9 cellular contexts compared by ENCODE assay signal in the genomic region with DNA sequence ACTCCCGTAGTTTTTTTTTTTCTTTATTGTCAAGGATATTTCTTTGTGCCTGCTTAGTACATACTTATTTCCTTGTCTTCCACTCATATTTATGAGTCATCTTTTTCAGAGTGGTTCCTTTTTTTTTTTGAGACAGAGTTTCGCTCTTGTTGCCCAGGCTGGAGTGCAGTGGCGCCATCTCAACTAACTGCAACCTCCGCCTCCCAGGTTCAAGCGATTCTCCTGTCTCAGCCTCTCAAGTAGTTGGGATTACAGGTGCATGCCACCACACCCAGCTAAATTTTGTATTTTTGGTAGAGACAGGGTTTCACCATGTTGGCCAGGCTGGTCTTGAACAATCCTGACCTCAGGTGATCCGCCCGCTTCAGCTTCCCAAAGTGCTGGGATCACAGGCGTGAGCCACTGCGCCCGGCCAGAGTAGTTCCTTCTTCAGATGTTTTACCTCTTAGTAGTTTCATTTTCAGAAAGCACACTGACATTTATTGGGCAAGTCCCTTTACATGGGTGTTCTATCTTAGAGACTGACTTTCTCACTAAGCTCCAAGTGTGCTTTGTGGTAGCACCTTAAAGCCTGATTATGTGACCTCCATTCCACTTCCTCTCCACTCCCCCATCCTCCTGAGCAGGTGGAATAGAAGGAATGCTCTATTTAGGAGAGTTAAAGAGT. TPM values are rescaled to one million over a fixed set of nuclear protein-coding genes. Genes with fewer than 3 reads are reported as not detected.
A peak's percentile ranks its signal among the peaks of the same experiment; 100 is the strongest.
DNase-seq lines count a peak whose midpoint lies in the region; ATAC-seq and TF ChIP-seq lines count a peak whose summit lies in the region.
"Not testable (repeated sequence)": the region's sequence is repeated elsewhere in the genome, so short reads cannot be mapped to it uniquely, and the experiment has no call there.
"Had no signal": no experiment of that assay in that cellular context is flagged by ENCODE, and none has a peak within 500 bp of the region (broad histone marks: within the 10 kb centered on the region; RNA-seq: fewer than 3 reads in every experiment).

No MANE protein-coding gene starts in this region.

- not testable (repeated sequence) for H3K9me3 Mint-ChIP-seq in endodermal cell

- WGBS in endodermal cell (ENCODE audit: insufficient coverage in 1 of 2, insufficient read length in 1 of 2), 2 experiments: 94 to 98% methylated on average over 9 to 10 of the region's 10 CpGs
- WGBS in upper lobe of left lung, 2 donors: 50 to 61% methylated on average over 10 of the region's 10 CpGs

- H3K36me3 Mint-ChIP-seq in endodermal cell (ENCODE audit: low read depth): not testable (repeated sequence)

- ATAC-seq in GM18858 (IDR thresholded peaks at IDR 0.05; ENCODE audit: unreplicated experiment) (peak; percentile 35), GM21786 (IDR thresholded peaks at IDR 0.05; ENCODE audit: unreplicated experiment) (peak; percentile 50), HG03520 (IDR thresholded peaks at IDR 0.05; ENCODE audit: unreplicated experiment) (peak; percentile 36), upper lobe of left lung (ENCODE audit: low FRiP score in 2 of 2) (peak; percentile 50 to 78)

- TF ChIP-seq CTCF in endodermal cell (conservative IDR thresholded peaks at IDR 0.05); upper lobe of left lung (IDR thresholded peaks at IDR 0.05): not testable (repeated sequence)

- H3K4me1 ChIP-seq in endodermal cell (ENCODE audit: control insufficient read depth, insufficient read depth, low read length); rectal smooth muscle tissue (ENCODE audit: control insufficient read depth, insufficient read depth, low read length): not testable (repeated sequence)
- peaks cover 16 to 46% (median 28%) of the 10 kb centered on the region in 4 donors for H3K4me1 ChIP-seq in upper lobe of left lung

- peak in 1 of 4 donors; percentile 56 for TF ChIP-seq POLR2A in upper lobe of left lung (IDR thresholded peaks at IDR 0.05)

- not testable (repeated sequence) for H3K4me3 Mint-ChIP-seq in endodermal cell

- not testable (repeated sequence) for H3K9ac ChIP-seq in endodermal cell (ENCODE audit: extremely low read depth, low read length, poor library complexity, severe bottlenecking); rectal smooth muscle tissue (ENCODE audit: low read length)

- peaks cover 12% of the 10 kb centered on the region for H3K4me1 Mint-ChIP-seq in endodermal cell

- TF ChIP-seq EP300 in upper lobe of left lung (IDR thresholded peaks at IDR 0.05): not testable (repeated sequence)

- not testable (repeated sequence) for H3K27me3 ChIP-seq in endodermal cell (ENCODE audit: control insufficient read depth, insufficient read depth, low read length, poor library complexity, severe bottlenecking); rectal smooth muscle tissue (ENCODE audit: control insufficient read depth, insufficient read depth, low read length); upper lobe of left lung

- not testable (repeated sequence) for H3K9me3 ChIP-seq in endodermal cell (ENCODE audit: control insufficient read depth, low read length); upper lobe of left lung

- H3K27me3 Mint-ChIP-seq in endodermal cell (ENCODE audit: insufficient read depth): not testable (repeated sequence)

- H3K27ac ChIP-seq in endodermal cell (ENCODE audit: low read depth, low read length); rectal smooth muscle tissue (ENCODE audit: low read depth, low read length): not testable (repeated sequence)
- H3K27ac ChIP-seq in upper lobe of left lung: peak overlapping the region; percentile 66 to 83 (median 76)

- H3K36me3 ChIP-seq in endodermal cell (ENCODE audit: control insufficient read depth, insufficient read depth, low read length); rectal smooth muscle tissue (ENCODE audit: control insufficient read depth, insufficient read depth, low read length); upper lobe of left lung: not testable (repeated sequence)

- H3K4me3 ChIP-seq in endodermal cell (ENCODE audit: low read length): not testable (repeated sequence)
- H3K4me3 ChIP-seq in rectal smooth muscle tissue (ENCODE audit: low read length): peak overlapping the region; percentile 19
- peak overlapping the region in 2 of 4 donors; percentile 17 to 20 for H3K4me3 ChIP-seq in upper lobe of left lung

- DNase-seq in SKM-1 (lab: John Stamatoyannopoulos, UW; ENCODE audit: unreplicated experiment) (peak; percentile 63), upper lobe of left lung (peak in 1 of 2 donors; percentile 64)
- DNase-seq in activated CD8-positive, alpha-beta memory T cell treated with anti-CD3 and anti-CD28 coated beads, Interleukin-2, amount 50 U/mL, for 4 hours: peak; percentile 29
- DNase-seq in endodermal cell: not testable (repeated sequence)

- H3K27ac Mint-ChIP-seq in endodermal cell: peak overlapping the region; percentile 36

RNA-seq across cellular contexts. Expression of a gene that starts 6.9 kb away (rescaled TPM):
- total RNA-seq in endodermal cell (10 to 100 TPM; 11.6 to 14.9 TPM), upper lobe of left lung (10 to 100 TPM; 11.1 to 23.8 (median 14.9) TPM)
- polyA plus RNA-seq in endodermal cell (2013, experiment 1 of 2): 7.7 TPM
- 6.8 TPM for polyA plus RNA-seq in endodermal cell (2013, experiment 2 of 2)

RNA-seq across cellular contexts. Expression of a gene that starts 29.1 kb away (rescaled TPM):
- total RNA-seq in endodermal cell: 10 to 100 TPM; 16.7 to 21.9 TPM
- polyA plus RNA-seq in endodermal cell (2013, experiment 1 of 2): 28.6 TPM
- 21.4 TPM for polyA plus RNA-seq in endodermal cell (2013, experiment 2 of 2)
- 10 to 100 TPM; 14.3 to 34.7 (median 24.2) TPM for total RNA-seq in upper lobe of left lung

RNA-seq across cellular contexts. Expression of a gene that starts 52.6 kb away (rescaled TPM):
- total RNA-seq in endodermal cell (under 1 TPM; 0.35 to 0.40 TPM), upper lobe of left lung (1 to 10 TPM in 2 of 6 donors, under 1 TPM in 3, not detected in 1; 0.59 to 4.2 (median 0.76) TPM)
- polyA plus RNA-seq in endodermal cell (2013, experiment 1 of 2): 0.11 TPM
- polyA plus RNA-seq in endodermal cell (2013, experiment 2 of 2): not detected
- total RNA-seq: SJSA1 had no signal
